24 cellular contexts compared by ENCODE assay signal in genomic region chr11:84866922-84867321, GRCh38.
"Had no signal": no experiment of that assay in that cellular context is flagged by ENCODE, and none has a peak within 500 bp of the region (broad histone marks: within the 10 kb centered on the region; RNA-seq: fewer than 3 reads in every experiment).

No MANE protein-coding gene starts in this region.

- H3K4me1 ChIP-seq: breast epithelium, colonic mucosa, stomach, suprapubic skin had no signal

- DNase-seq: activated CD4-positive, alpha-beta memory T cell treated with anti-CD3 and anti-CD28 coated beads for 36 hours; activated CD4-positive, alpha-beta T cell treated with anti-CD3 and anti-CD28 coated beads for 48 hours; activated CD4-positive, CD25-positive, alpha-beta regulatory T cell; activated naive CD4-positive, alpha-beta T cell treated with Interleukin-2 at 50 U/mL for 16 hours; activated naive CD8-positive, alpha-beta T cell treated with anti-CD3 and anti-CD28 coated beads, Interleukin-2, amount 10 ng/mL, durations not matched to agents 7 days and 5 days; activated T-cell treated with anti-CD3 and anti-CD28 coated beads, Interleukin-2, amount 50 U/mL, for 48 hours; amniotic stem cell; colonic mucosa; dorsolateral prefrontal cortex; effector memory CD8-positive, alpha-beta T cell; glutamatergic neuron; immature natural killer cell; mesenchymal stem cell; naive B cell; sigmoid colon; stimulated activated CD4-positive, alpha-beta T cell treated with anti-CD3 and anti-CD28 coated beads, Interleukin-15, amount 100 ng/mL, for 24 hours; stomach had no signal

- H3K36me3 ChIP-seq: breast epithelium, colonic mucosa, esophagus muscularis mucosa, sigmoid colon, stomach, suprapubic skin, tibial nerve had no signal

- H3K27me3 ChIP-seq: breast epithelium, colonic mucosa, dorsolateral prefrontal cortex, esophagus muscularis mucosa, hepatocyte, sigmoid colon, stomach, suprapubic skin, tibial nerve had no signal

- H3K4me3 ChIP-seq: breast epithelium, colonic mucosa, dorsolateral prefrontal cortex, esophagus muscularis mucosa, hepatocyte, sigmoid colon, smooth muscle cell, stomach, suprapubic skin, tibial nerve had no signal

- H3K27ac ChIP-seq: breast epithelium, colonic mucosa, esophagus muscularis mucosa, hepatocyte, sigmoid colon, stomach, suprapubic skin, tibial nerve had no signal

- H3K9me3 ChIP-seq: breast epithelium, colonic mucosa, esophagus muscularis mucosa, sigmoid colon, stomach, suprapubic skin, tibial nerve had no signal

- ATAC-seq: effector memory CD8-positive, alpha-beta T cell; stimulated activated memory B cell treated with anti-CD40 and anti-IgM and Interleukin-4, amounts not matched to agents 10 μg/mL and 1 μg/mL and 100 μg/mL, for 72 hours had no signal
